Comparison of ENCODE assay signal across 2 cellular contexts in the genomic region with DNA sequence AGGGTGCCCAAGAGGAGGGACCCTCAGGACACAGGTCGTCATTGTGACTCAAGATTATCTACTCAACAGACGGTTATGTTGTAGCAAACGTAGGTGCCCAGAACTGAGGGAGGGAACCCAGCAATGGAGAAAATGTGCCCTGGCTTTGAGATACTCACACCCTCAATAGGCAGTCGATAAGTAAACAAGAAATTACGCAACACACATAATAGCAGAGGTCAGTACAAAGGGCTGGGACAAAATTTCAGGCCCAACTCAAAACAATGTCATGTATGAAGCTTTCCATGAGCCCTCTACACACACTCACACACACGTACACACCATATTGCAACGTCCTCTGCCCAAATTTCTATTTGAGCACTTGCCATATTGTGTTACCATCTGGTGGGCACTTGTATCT.
TF ChIP-seq lines count a peak whose summit lies in the region.

No MANE protein-coding gene starts in this region.

TF ChIP-seq in K562, 482 proteins besides CTCF, POLR2A, EP300 and RAD21 (continued from another document):
- TF ChIP-seq, protein P1, sequence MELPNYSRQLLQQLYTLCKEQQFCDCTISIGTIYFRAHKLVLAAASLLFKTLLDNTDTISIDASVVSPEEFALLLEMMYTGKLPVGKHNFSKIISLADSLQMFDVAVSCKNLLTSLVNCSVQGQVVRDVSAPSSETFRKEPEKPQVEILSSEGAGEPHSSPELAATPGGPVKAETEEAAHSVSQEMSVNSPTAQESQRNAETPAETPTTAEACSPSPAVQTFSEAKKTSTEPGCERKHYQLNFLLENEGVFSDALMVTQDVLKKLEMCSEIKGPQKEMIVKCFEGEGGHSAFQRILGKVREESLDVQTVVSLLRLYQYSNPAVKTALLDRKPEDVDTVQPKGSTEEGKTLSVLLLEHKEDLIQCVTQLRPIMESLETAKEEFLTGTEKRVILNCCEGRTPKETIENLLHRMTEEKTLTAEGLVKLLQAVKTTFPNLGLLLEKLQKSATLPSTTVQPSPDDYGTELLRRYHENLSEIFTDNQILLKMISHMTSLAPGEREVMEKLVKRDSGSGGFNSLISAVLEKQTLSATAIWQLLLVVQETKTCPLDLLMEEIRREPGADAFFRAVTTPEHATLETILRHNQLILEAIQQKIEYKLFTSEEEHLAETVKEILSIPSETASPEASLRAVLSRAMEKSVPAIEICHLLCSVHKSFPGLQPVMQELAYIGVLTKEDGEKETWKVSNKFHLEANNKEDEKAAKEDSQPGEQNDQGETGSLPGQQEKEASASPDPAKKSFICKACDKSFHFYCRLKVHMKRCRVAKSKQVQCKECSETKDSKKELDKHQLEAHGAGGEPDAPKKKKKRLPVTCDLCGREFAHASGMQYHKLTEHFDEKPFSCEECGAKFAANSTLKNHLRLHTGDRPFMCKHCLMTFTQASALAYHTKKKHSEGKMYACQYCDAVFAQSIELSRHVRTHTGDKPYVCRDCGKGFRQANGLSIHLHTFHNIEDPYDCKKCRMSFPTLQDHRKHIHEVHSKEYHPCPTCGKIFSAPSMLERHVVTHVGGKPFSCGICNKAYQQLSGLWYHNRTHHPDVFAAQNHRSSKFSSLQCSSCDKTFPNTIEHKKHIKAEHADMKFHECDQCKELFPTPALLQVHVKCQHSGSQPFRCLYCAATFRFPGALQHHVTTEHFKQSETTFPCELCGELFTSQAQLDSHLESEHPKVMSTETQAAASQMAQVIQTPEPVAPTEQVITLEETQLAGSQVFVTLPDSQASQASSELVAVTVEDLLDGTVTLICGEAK (IDR thresholded peaks at IDR 0.05) = no peak
- TF ChIP-seq, protein P1 (CRISPR knock-in tag; IDR thresholded peaks at IDR 0.05) = no peak
- TF ChIP-seq CEBPB (tag; IDR thresholded peaks at IDR 0.05) = peak; percentile 53; the same call in 1 of the 2 replicates

TF ChIP-seq in liver, 16 proteins besides CTCF, POLR2A, EP300 and RAD21 (continued from another document):
- TF ChIP-seq, protein P2, sequence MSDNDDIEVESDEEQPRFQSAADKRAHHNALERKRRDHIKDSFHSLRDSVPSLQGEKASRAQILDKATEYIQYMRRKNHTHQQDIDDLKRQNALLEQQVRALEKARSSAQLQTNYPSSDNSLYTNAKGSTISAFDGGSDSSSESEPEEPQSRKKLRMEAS (IDR thresholded peaks at IDR 0.05) = no peak
- TF ChIP-seq HNF4G (IDR thresholded peaks at IDR 0.05) (peak; percentile 34), FOXA1 (IDR thresholded peaks at IDR 0.05) (peak; percentile 94), FOXA2 (IDR thresholded peaks at IDR 0.05) (peak; percentile 97), RXRA (IDR thresholded peaks at IDR 0.05) (peak in 1 of 2 donors; percentile 60)
